ENCODE assay signal across 32 cellular contexts in the genomic region with DNA sequence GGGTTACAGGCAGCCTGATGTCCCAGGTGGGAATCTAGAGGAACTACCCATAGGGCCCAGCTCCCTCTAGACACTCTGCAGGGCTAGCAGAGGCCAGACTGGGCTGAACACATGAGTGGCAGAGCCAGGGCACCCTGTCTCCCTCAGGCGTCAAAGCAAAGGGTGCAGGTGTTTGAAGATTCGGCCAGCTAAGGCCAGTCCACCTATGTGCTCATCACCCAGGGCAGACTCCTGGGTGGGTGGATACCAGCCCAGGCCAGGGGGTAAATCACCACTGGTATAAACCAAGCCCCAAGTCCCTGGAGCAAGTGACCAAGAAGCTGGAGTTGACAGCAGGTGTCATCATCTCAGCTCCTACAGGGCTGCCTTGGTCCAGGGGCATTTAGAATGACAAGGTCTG.
"Had no signal": no experiment of that assay in that cellular context is flagged by ENCODE, and none has a peak within 500 bp of the region (broad histone marks: within the 10 kb centered on the region; RNA-seq: fewer than 3 reads in every experiment).

No MANE protein-coding gene starts in this region.

- H3K4me1 ChIP-seq: breast epithelium had no signal

- DNase-seq: activated B cell treated with CpG ODN at 0.5 μM for 24 hours; activated CD4-positive, alpha-beta memory T cell treated with anti-CD3 and anti-CD28 coated beads for 36 hours; activated CD4-positive, alpha-beta T cell treated with anti-CD3 and anti-CD28 coated beads for 4 hours; activated CD4-positive, alpha-beta T cell treated with anti-CD3 and anti-CD28 coated beads, Interleukin-2, amount 10 ng/mL, durations not matched to agents 24 days and 14 days; activated CD4-positive, alpha-beta T cell treated with anti-CD3 and anti-CD28 coated beads, Interleukin-2, amount 50 U/mL, for 1 hour; activated CD4-positive, alpha-beta T cell treated with anti-CD3 and anti-CD28 coated beads, Interleukin-2, amount 50 U/mL, for 4 hours; activated CD4-positive, CD25-positive, alpha-beta regulatory T cell treated with anti-CD3 and anti-CD28 coated beads, Interleukin-2, amount 50 U/mL, for 72 hours; activated CD8-positive, alpha-beta memory T cell treated with anti-CD3 and anti-CD28 coated beads, Interleukin-2, amount 50 U/mL, for 4 hours; activated gamma-delta T cell treated with Interleukin-2 at 50 U/mL for 16 hours; activated naive CD4-positive, alpha-beta T cell; activated naive CD4-positive, alpha-beta T cell treated with anti-CD3 and anti-CD28 coated beads for 36 hours; activated naive CD4-positive, alpha-beta T cell treated with anti-CD3 and anti-CD28 coated beads, Interleukin-2, amount 50 U/mL, for 16 hours; activated naive CD8-positive, alpha-beta T cell treated with anti-CD3 and anti-CD28 coated beads for 36 hours; activated T-cell treated with anti-CD3 and anti-CD28 coated beads for 4 hours; activated T-cell treated with anti-CD3 and anti-CD28 coated beads, Interleukin-2, amount 50 U/mL, for 1 hour; activated T-cell treated with anti-CD3 and anti-CD28 coated beads, Interleukin-2, amount 50 U/mL, for 4 hours; activated T-cell treated with anti-CD3 and anti-CD28 coated beads, Interleukin-2, amount 50 U/mL, for 72 hours; adrenal gland; amniotic stem cell; aorta; body of pancreas; brain microvascular endothelial cell; central memory CD4-positive, alpha-beta T cell; T-helper 1 cell; T-helper 2 cell; T-helper 9 cell had no signal

- H3K4me3 ChIP-seq: adrenal gland, body of pancreas, breast epithelium had no signal

- H3K9me3 ChIP-seq: adrenal gland, body of pancreas, breast epithelium had no signal

- ATAC-seq: activated naive CD4-positive, alpha-beta T cell treated with anti-CD3 and anti-CD28 coated beads, Interleukin-2, amount 50 U/mL, for 72 hours; activated T-cell treated with anti-CD3 and anti-CD28 coated beads, Interleukin-2, amount 50 U/mL, for 4 hours; activated T-cell treated with anti-CD3 and anti-CD28 coated beads, Interleukin-2, amount 50 U/mL, for 72 hours; activated T-helper 17 cell treated with anti-CD3 and anti-CD28 coated beads, Interleukin-2, amount 50 U/mL, for 72 hours; body of pancreas had no signal

- H3K27ac ChIP-seq: adrenal gland, body of pancreas, brain microvascular endothelial cell, breast epithelium, VCaP had no signal

- FAIRE-seq: astrocyte, TTC549 had no signal

- H3K36me3 ChIP-seq: adrenal gland, brain microvascular endothelial cell, breast epithelium had no signal
